16 cellular contexts compared by ENCODE assay signal in the genomic region with DNA sequence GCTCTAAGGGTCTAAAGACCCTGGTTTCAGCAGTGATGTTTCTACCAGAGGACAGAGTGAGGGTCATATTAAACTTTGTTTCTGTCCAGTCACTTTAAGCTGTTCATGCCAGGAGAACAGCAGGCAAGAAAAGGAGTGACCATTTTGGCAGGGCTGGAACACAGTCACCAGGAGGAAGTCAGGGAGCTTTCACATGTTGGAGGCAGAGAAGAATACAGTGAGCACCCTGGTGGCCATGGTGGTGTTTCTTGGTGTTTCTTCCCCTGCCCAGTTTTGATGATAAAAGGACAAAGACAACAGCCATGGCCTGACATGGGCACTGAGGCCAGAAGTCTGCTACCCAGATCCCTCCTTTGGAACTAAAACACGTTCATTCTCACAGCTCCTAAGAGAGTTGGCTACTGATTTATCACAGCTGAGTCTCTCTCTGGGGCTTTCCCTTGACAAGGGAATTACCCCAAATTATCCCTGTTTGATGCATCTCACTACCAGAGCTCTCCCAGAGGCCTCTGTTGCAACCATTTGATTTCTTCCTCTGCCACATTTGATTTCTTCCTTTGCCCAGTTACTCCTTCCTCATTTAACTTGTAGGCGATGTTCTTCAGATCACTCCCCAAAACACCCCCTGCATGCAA.
A peak's percentile ranks its signal among the peaks of the same experiment; 100 is the strongest.
DNase-seq lines count a peak whose midpoint lies in the region; ATAC-seq and TF ChIP-seq lines count a peak whose summit lies in the region.
"Had no signal": no experiment of that assay in that cellular context is flagged by ENCODE, and none has a peak within 500 bp of the region (broad histone marks: within the 10 kb centered on the region; RNA-seq: fewer than 3 reads in every experiment).

No MANE protein-coding gene starts in this region.

- DNase-seq in GM10248 (ENCODE audit: extremely low spot score), result peak; percentile 24
- DNase-seq in SW 1271 (lab: John Stamatoyannopoulos, UW), result no peak
- DNase-seq in vagina (ENCODE audit: extremely low spot score in 2 of 2), result no peak
- no peak for DNase-seq in activated CD8-positive, alpha-beta memory T cell treated with anti-CD3 and anti-CD28 coated beads, Interleukin-2, amount 50 U/mL, for 48 hours
- DNase-seq in stimulated activated naive CD4-positive, alpha-beta T cell treated with Interleukin-2 at 50 U/mL for 16 hours (lab: John Stamatoyannopoulos, UW), result no peak
- DNase-seq: activated CD4-positive, CD25-positive, alpha-beta regulatory T cell treated with anti-CD3 and anti-CD28 coated beads, Interleukin-2, amount 50 U/mL, for 72 hours; activated effector memory CD4-positive, alpha-beta T cell treated with Interleukin-2 at 50 U/mL for 16 hours; NCI-H1694; small intestine; upper lobe of left lung had no signal

- TF ChIP-seq POLR2A in vagina (IDR thresholded peaks at IDR 0.05), result no peak

- CTCF ChIA-PET in GM10248 (lab: Yijun Ruan, JAX), result interaction anchor here (0.9 to 2.3 kb wide), 3 partner anchors 16 to 177 kb away, joined by 3 to 9 read pairs (median 6); no protein-coding TSS in a partner anchor

- no peak overlapping the region for H3K4me3 ChIP-seq in vagina
- H3K4me3 ChIP-seq: cardiac muscle cell, SK-N-MC, upper lobe of left lung had no signal

- POLR2A ChIA-PET in GM10248 (lab: Yijun Ruan, JAX), result no interaction called here

- ATAC-seq in GM18873 (IDR thresholded peaks at IDR 0.05; ENCODE audit: low FRiP score, unreplicated experiment), result peak; percentile 88
- ATAC-seq in GM21737 (IDR thresholded peaks at IDR 0.05; ENCODE audit: unreplicated experiment), result peak; percentile 57
- peak; percentile 69 for ATAC-seq in HG03135 (IDR thresholded peaks at IDR 0.05; ENCODE audit: unreplicated experiment)

- no peaks in the 10 kb centered on the region for H3K27me3 ChIP-seq in vagina
- H3K27me3 ChIP-seq: cardiac muscle cell, upper lobe of left lung had no signal

- no peaks in the 10 kb centered on the region for H3K4me1 ChIP-seq in vagina
- H3K4me1 ChIP-seq: upper lobe of left lung had no signal

- no peaks in the 10 kb centered on the region for H3K9me3 ChIP-seq in vagina
- H3K9me3 ChIP-seq: upper lobe of left lung had no signal

- no peak for TF ChIP-seq CTCF in GM10248 (IDR thresholded peaks at IDR 0.05; ENCODE audit: control extremely low read depth, extremely low read depth, low read depth, missing control alignments)
- TF ChIP-seq CTCF in vagina (IDR thresholded peaks at IDR 0.05), result no peak

- intact Hi-C loops in vagina (cut with DNase I), result no loop called here

- no peak overlapping the region for H3K27ac ChIP-seq in vagina
- H3K27ac ChIP-seq: cardiac muscle cell, KMS-11, SK-N-MC, upper lobe of left lung had no signal

- no peaks in the 10 kb centered on the region for H3K36me3 ChIP-seq in vagina
- H3K36me3 ChIP-seq: cardiac muscle cell, upper lobe of left lung had no signal
